8 cellular contexts compared by ENCODE assay signal in the genomic region with DNA sequence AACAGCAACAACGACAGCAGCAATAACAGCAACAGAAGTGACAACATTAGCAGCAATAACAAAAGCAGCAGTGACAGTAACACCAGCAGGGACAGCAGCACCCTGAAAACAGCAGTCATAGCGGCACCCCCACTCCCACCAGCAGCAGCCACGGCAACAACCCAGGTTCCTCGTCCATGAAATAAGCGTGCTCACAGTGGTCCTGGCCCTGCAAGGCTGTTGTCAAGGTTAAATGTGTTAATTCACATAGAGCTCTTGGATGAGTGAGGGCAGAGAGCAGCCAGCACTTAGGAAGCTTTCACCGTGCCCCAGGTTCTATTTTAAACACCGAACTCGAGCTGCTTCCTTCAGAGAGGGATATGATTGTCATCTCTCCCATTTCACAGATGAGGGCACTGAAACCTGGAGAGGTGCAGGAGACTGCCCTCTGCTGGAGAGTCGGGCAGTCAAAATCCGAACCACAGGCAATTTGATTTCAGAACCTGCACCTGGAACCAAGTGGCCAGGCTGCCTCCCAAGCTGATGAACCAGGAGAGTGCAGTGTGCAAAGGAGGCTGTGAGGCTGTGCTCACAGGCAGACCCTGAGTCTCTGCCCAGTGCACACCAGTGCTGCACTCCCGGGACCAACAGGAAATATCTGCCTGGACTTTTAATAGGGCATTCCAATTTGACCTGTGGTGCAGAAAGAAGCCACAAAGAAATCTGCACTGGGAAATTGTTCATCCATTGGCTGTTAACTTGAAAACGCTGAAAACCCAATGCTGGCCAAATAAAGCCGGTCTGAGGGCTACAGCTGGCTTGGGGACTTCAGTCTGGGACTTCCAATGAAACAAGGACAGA.
DNase-seq lines count a peak whose midpoint lies in the region; ATAC-seq and TF ChIP-seq lines count a peak whose summit lies in the region.

No MANE protein-coding gene starts in this region.

- peak; percentile 26 for DNase-seq in stimulated activated naive CD8-positive, alpha-beta T cell treated with anti-CD3 and anti-CD28 coated beads, Interleukin-15, Interleukin-2, amounts not matched to agents 100 U/mL and 50 U/mL, for 24 hours
- DNase-seq in stimulated activated naive CD8-positive, alpha-beta T cell treated with anti-CD3 and anti-CD28 coated beads, Interleukin-15, amount 100 ng/mL, for 72 hours, result no peak
- DNase-seq in RPMI8226 (peak; percentile 83), foreskin fibroblast (peak in 1 of 2 donors; percentile 20), GM03348 (ENCODE audit: low spot score) (no peak), AML-193 (lab: John Stamatoyannopoulos, UW) (no peak), COLO829 (ENCODE audit: low spot score) (no peak)

- TF ChIP-seq CTCF in foreskin fibroblast (IDR thresholded peaks at IDR 0.05; ENCODE audit: low read depth, low read length), result peak; percentile 35

- no peak for ATAC-seq in stimulated activated naive CD8-positive, alpha-beta T cell treated with anti-CD3 and anti-CD28 coated beads, Interleukin-15, Interleukin-2, amounts not matched to agents 100 U/mL and 50 U/mL, for 24 hours
- no peak for ATAC-seq in stimulated activated naive CD8-positive, alpha-beta T cell treated with anti-CD3 and anti-CD28 coated beads, Interleukin-15, amount 100 ng/mL, for 72 hours
- no peak for ATAC-seq in HG03432 (IDR thresholded peaks at IDR 0.05; ENCODE audit: unreplicated experiment)

- peak overlapping the region in 1 of 2 donors; percentile 16 for H3K27ac Mint-ChIP-seq in stimulated activated naive CD8-positive, alpha-beta T cell treated with anti-CD3 and anti-CD28 coated beads, Interleukin-15, amount 100 ng/mL, for 72 hours

- H3K9me3 Mint-ChIP-seq in stimulated activated naive CD8-positive, alpha-beta T cell treated with anti-CD3 and anti-CD28 coated beads, Interleukin-15, amount 100 ng/mL, for 72 hours, result peaks cover 6 to 8% of the 10 kb centered on the region in 2 donors

- H3K27me3 Mint-ChIP-seq in stimulated activated naive CD8-positive, alpha-beta T cell treated with anti-CD3 and anti-CD28 coated beads, Interleukin-15, amount 100 ng/mL, for 72 hours, result peaks cover 10% of the 10 kb centered on the region

- no peaks in the 10 kb centered on the region for H3K4me1 Mint-ChIP-seq in stimulated activated naive CD8-positive, alpha-beta T cell treated with anti-CD3 and anti-CD28 coated beads, Interleukin-15, amount 100 ng/mL, for 72 hours

- no peak overlapping the region for H3K4me3 ChIP-seq in foreskin fibroblast (ENCODE audit: low read depth in 1 of 2, low read length in 2 of 2)

- no peak overlapping the region for H3K4me3 Mint-ChIP-seq in stimulated activated naive CD8-positive, alpha-beta T cell treated with anti-CD3 and anti-CD28 coated beads, Interleukin-15, amount 100 ng/mL, for 72 hours

Comparison
In these comparisons a context has a peak if more than half of its experiments do, and no peak if none do; other contexts are left out.
1. DNase-seq: peak in stimulated activated naive CD8-positive, alpha-beta T cell treated with anti-CD3 and anti-CD28 coated beads, Interleukin-15, Interleukin-2, amounts not matched to agents 100 U/mL and 50 U/mL, for 24 hours (single experiment) and RPMI8226 (single experiment); none in stimulated activated naive CD8-positive, alpha-beta T cell treated with anti-CD3 and anti-CD28 coated beads, Interleukin-15, amount 100 ng/mL, for 72 hours (0 of 2), GM03348 (single experiment), AML-193 (0 of 2) and COLO829 (single experiment).